8 cellular contexts compared by ENCODE assay signal in genomic region chr7:75409880-75410822, GRCh38. TPM values are rescaled to one million over a fixed set of nuclear protein-coding genes. Genes with fewer than 3 reads are reported as not detected.
A peak's percentile ranks its signal among the peaks of the same experiment; 100 is the strongest.
DNase-seq lines count a peak whose midpoint lies in the region; ATAC-seq and TF ChIP-seq lines count a peak whose summit lies in the region.
"Not testable (repeated sequence)": the region's sequence is repeated elsewhere in the genome, so short reads cannot be mapped to it uniquely, and the experiment has no call there.

No MANE protein-coding gene starts in this region.

- CTCF ChIA-PET in Panc1 (lab: Charles Lee): not testable (repeated sequence)

- H3K4me1 Mint-ChIP-seq in activated naive CD8-positive, alpha-beta T cell treated with anti-CD3 and anti-CD28 coated beads for 36 hours; neural crest cell: not testable (repeated sequence)

- not testable (repeated sequence) for TF ChIP-seq CTCF in Panc1 (IDR thresholded peaks at IDR 0.05); foreskin keratinocyte (conservative IDR thresholded peaks at IDR 0.05); neural crest cell (conservative IDR thresholded peaks at IDR 0.05); uterus (IDR thresholded peaks at IDR 0.05)

- H3K9me3 ChIP-seq in Panc1 (ENCODE audit: control insufficient read depth, insufficient read depth, low read depth, low read length); uterus: not testable (repeated sequence)

- not testable (repeated sequence) for H3K9me3 Mint-ChIP-seq in activated naive CD8-positive, alpha-beta T cell treated with anti-CD3 and anti-CD28 coated beads for 36 hours; neural crest cell

- H3K4me1 ChIP-seq in Panc1 (ENCODE audit: control insufficient read depth, insufficient read depth, low read length); foreskin keratinocyte; uterus: not testable (repeated sequence)

- DNase-seq in Panc1 (ENCODE audit: low read depth, low spot score); foreskin keratinocyte; neural crest cell (ENCODE audit: low read depth, low spot score); uterus: not testable (repeated sequence)
- DNase-seq in activated naive CD8-positive, alpha-beta T cell treated with anti-CD3 and anti-CD28 coated beads for 36 hours: peak; percentile 14

- ATAC-seq in GM18861 (IDR thresholded peaks at IDR 0.05; ENCODE audit: unreplicated experiment): peak; percentile 92
- peak; percentile 85 for ATAC-seq in GM21717 (IDR thresholded peaks at IDR 0.05; ENCODE audit: unreplicated experiment)
- ATAC-seq in HG03097 (IDR thresholded peaks at IDR 0.05; ENCODE audit: low FRiP score, unreplicated experiment): peak; percentile 85
- ATAC-seq in Panc1: peak; percentile 91
- peak; percentile 76 for ATAC-seq in foreskin keratinocyte

- in situ Hi-C loops in Panc1 (cut with HindIII; ENCODE audit: low pct_unique_long_range_greater_than_20kb, low sequenced_read_pairs): not testable (repeated sequence)

- intact Hi-C loops in Panc1 (cut with micrococcal nuclease; ENCODE audit: unreplicated experiment); uterus (cut with DNase I; ENCODE audit: low total_unique reads): not testable (repeated sequence)

- not testable (repeated sequence) for H3K4me3 ChIP-seq in Panc1 (ENCODE audit: low read depth in 2 of 2, low read length in 2 of 2)
- peak overlapping the region; percentile 35 to 39 for H3K4me3 ChIP-seq in uterus

- POLR2A ChIA-PET in Panc1 (lab: Charles Lee): not testable (repeated sequence)

- not testable (repeated sequence) for H3K27ac Mint-ChIP-seq in activated naive CD8-positive, alpha-beta T cell treated with anti-CD3 and anti-CD28 coated beads for 36 hours; neural crest cell (ENCODE audit: unreplicated experiment)

- not testable (repeated sequence) for H3K27me3 Mint-ChIP-seq in activated naive CD8-positive, alpha-beta T cell treated with anti-CD3 and anti-CD28 coated beads for 36 hours; neural crest cell (ENCODE audit: low read depth)

- not testable (repeated sequence) for H3K36me3 ChIP-seq in Panc1 (ENCODE audit: control insufficient read depth, insufficient read depth, low read length); uterus

- not testable (repeated sequence) for H3K36me3 Mint-ChIP-seq in activated naive CD8-positive, alpha-beta T cell treated with anti-CD3 and anti-CD28 coated beads for 36 hours; neural crest cell (ENCODE audit: low read depth)

- not testable (repeated sequence) for TF ChIP-seq POLR2A in uterus (IDR thresholded peaks at IDR 0.05)

- H3K27me3 ChIP-seq in Panc1 (ENCODE audit: control insufficient read depth, insufficient read depth, low read length); foreskin keratinocyte; uterus: not testable (repeated sequence)

- H3K4me3 Mint-ChIP-seq in activated naive CD8-positive, alpha-beta T cell treated with anti-CD3 and anti-CD28 coated beads for 36 hours: peak overlapping the region; percentile 59
- peak overlapping the region; percentile 56 for H3K4me3 Mint-ChIP-seq in neural crest cell

- BruUV-seq in Panc1 (replicated peaks; lab: Mats Ljungman, UMichigan): TSS peak; percentile 96

- not testable (repeated sequence) for H3K27ac ChIP-seq in Panc1 (ENCODE audit: low read length); foreskin keratinocyte; uterus

RNA-seq across cellular contexts. Expression of gene TRIM73, which starts 14.7 kb away (rescaled TPM):
- total RNA-seq in Panc1 (2021; ENCODE audit: unreplicated experiment): 4.1 TPM
- 1.5 TPM for polyA plus RNA-seq in Panc1 (2012; ENCODE audit: insufficient read length)
- 1 to 10 TPM; 1.1 to 1.5 TPM for total RNA-seq in activated naive CD8-positive, alpha-beta T cell treated with anti-CD3 and anti-CD28 coated beads for 36 hours
- 0.37 and 0.39 TPM in 2 replicates for total RNA-seq in foreskin keratinocyte
- 0.19 and 0.66 TPM in 2 replicates for polyA plus RNA-seq in foreskin keratinocyte
- total RNA-seq in neural crest cell: 5.3 and 6.8 TPM in 2 replicates
- total RNA-seq in uterus: 10 to 100 TPM in 1 of 4 donors, 1 to 10 TPM in 2, under 1 TPM in 1; under 0.01 to 15.6 (median 1.9) TPM
